In the genomic region with DNA sequence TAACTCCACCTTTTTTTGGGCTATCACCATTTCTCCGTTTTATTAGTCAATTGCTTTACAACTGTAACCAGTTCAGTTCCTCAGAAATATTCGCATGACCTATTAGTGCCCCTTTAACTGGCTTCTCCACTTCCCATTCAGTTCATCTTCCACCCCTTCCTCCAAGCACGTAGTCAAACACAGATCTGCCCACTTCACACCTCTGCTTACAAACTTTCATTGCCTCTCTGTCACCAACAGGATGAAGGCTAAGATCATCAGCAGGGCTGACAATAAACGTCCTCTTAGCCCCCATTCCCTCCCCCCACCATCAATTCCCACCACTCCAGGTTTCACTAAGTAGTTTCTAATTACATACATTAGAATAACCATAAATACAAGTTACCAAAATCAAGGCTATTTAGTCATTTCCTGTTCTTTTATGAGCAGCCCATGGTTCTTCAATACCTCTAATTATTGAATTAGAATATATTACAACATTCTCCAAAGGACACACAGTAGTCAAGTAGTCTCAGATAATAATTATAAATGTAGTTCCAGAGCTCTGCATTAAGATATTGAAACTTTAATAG, we compare ENCODE assay signal across 24 cellular contexts.
DNase-seq lines count a peak whose midpoint lies in the region; ATAC-seq and TF ChIP-seq lines count a peak whose summit lies in the region.
"Had no signal": no experiment of that assay in that cellular context is flagged by ENCODE, and none has a peak within 500 bp of the region (broad histone marks: within the 10 kb centered on the region; RNA-seq: fewer than 3 reads in every experiment).

No MANE protein-coding gene starts in this region.

- H3K4me2 ChIP-seq in mesenchymal stem cell (ENCODE audit: low read length, poor library complexity, severe bottlenecking), result no peak overlapping the region

- no peak overlapping the region for H3K14ac ChIP-seq in mesenchymal stem cell (ENCODE audit: low read length in 2 of 2)

- H3K23ac ChIP-seq in mesenchymal stem cell (ENCODE audit: low read length in 2 of 2), result no peak overlapping the region

- ATAC-seq in HG03520 (IDR thresholded peaks at IDR 0.05; ENCODE audit: unreplicated experiment), result no peak

- intact Hi-C loops in A673 (cut with micrococcal nuclease; ENCODE audit: unreplicated experiment) (loop anchor here (5.0 to 10.0 kb wide), 3 partner anchors 163 to 443 kb away; no protein-coding TSS in a partner anchor), esophagus squamous epithelium (cut with DNase I) (no loop called here)

- no peak overlapping the region for H3K9ac ChIP-seq in mesenchymal stem cell (ENCODE audit: low read length)
- H3K9ac ChIP-seq: BLaER1 treated with 17β-estradiol and CSF1 and Interleukin-3, amounts not matched to agents 10 nM and 100 nM had no signal

- no peak overlapping the region for H3K4ac ChIP-seq in mesenchymal stem cell (ENCODE audit: low read depth in 1 of 2, low read length in 2 of 2)

- no peak overlapping the region for H2AFZ ChIP-seq in mesenchymal stem cell (ENCODE audit: low read depth, low read length)

- no peak overlapping the region for H3K27ac ChIP-seq in A673 (ENCODE audit: low read depth, low read length, poor library complexity, severe bottlenecking)
- no peak overlapping the region for H3K27ac ChIP-seq in HEK293 (ENCODE audit: extremely low read depth, low read depth, low read length)
- H3K27ac ChIP-seq in mesenchymal stem cell (ENCODE audit: low read length, poor library complexity, severe bottlenecking), result no peak overlapping the region
- H3K27ac ChIP-seq in esophagus squamous epithelium, result no peak overlapping the region
- H3K27ac ChIP-seq: BLaER1 treated with 17β-estradiol and CSF1 and Interleukin-3, amounts not matched to agents 10 nM and 100 nM had no signal

- WGBS in mesenchymal stem cell, result 53% methylated on average over 4 of the region's 4 CpGs
- WGBS in esophagus squamous epithelium, 2 donors, result 49 to 67% methylated on average over 4 of the region's 4 CpGs

- no peak for TF ChIP-seq POLR2A in esophagus squamous epithelium (IDR thresholded peaks at IDR 0.05)

- H2BK120ac ChIP-seq in mesenchymal stem cell (ENCODE audit: low read depth, low read length), result no peak overlapping the region

- H3K4me3 ChIP-seq in A673 (ENCODE audit: low read depth, low read length, poor library complexity, severe bottlenecking) (no peak overlapping the region), HEK293 (ENCODE audit: low read depth, low read length) (no peak overlapping the region), mesenchymal stem cell (ENCODE audit: insufficient read depth in 1 of 2, low read depth in 1 of 2, low read length in 2 of 2) (no peak overlapping the region), esophagus squamous epithelium (no peak overlapping the region)
- H3K4me3 ChIP-seq: BLaER1 treated with 17β-estradiol and CSF1 and Interleukin-3, amounts not matched to agents 10 nM and 100 nM; HAP-1; MG63 had no signal

- TF ChIP-seq CTCF in A673 (conservative IDR thresholded peaks at IDR 0.05; ENCODE audit: low read depth, low read length), result no peak
- TF ChIP-seq CTCF in HEK293 (tag by site-specific recombination; IDR thresholded peaks at IDR 0.05), result no peak
- no peak for TF ChIP-seq CTCF in esophagus squamous epithelium (IDR thresholded peaks at IDR 0.05)

- H2BK5ac ChIP-seq in mesenchymal stem cell (ENCODE audit: low read depth, low read length, poor library complexity, severe bottlenecking), result no peak overlapping the region

- no TSS peak for BruUV-seq in A673 (replicated peaks; lab: Mats Ljungman, UMichigan)

- H3K18ac ChIP-seq in mesenchymal stem cell (ENCODE audit: low read depth in 1 of 2, low read length in 2 of 2), result peak overlapping the region in 1 of 2 experiments; percentile 62

- H3K36me3 ChIP-seq in A673 (ENCODE audit: insufficient read depth, low read length, poor library complexity, severe bottlenecking), result no peaks in the 10 kb centered on the region
- H3K36me3 ChIP-seq in HEK293 (ENCODE audit: control insufficient read depth in 2 of 2, insufficient read depth in 1 of 2, low read length in 2 of 2), result no peaks in the 10 kb centered on the region
- no peaks in the 10 kb centered on the region for H3K36me3 ChIP-seq in mesenchymal stem cell (ENCODE audit: control insufficient read depth in 1 of 2, insufficient read depth in 2 of 2, low read depth in 1 of 2, low read length in 2 of 2)
- no peaks in the 10 kb centered on the region for H3K36me3 ChIP-seq in esophagus squamous epithelium
- H3K36me3 ChIP-seq: BLaER1 treated with 17β-estradiol and CSF1 and Interleukin-3, amounts not matched to agents 10 nM and 100 nM; HAP-1; MG63 had no signal

- H3K79me1 ChIP-seq in mesenchymal stem cell (replicated peaks; ENCODE audit: low read length, poor library complexity, severe bottlenecking), result no peaks in the 10 kb centered on the region

- CTCF ChIA-PET in A673 (lab: Charles Lee), result no interaction called here
- CTCF ChIA-PET in HEK293 (lab: Yijun Ruan, JAX), result no interaction called here

- H3K9me3 ChIP-seq in A673 (ENCODE audit: low read depth, low read length, poor library complexity, severe bottlenecking), result no peaks in the 10 kb centered on the region
- no peaks in the 10 kb centered on the region for H3K9me3 ChIP-seq in HEK293 (ENCODE audit: control insufficient read depth, insufficient read depth, low read depth, low read length)
- H3K9me3 ChIP-seq in mesenchymal stem cell (ENCODE audit: control insufficient read depth, low read length), result no peaks in the 10 kb centered on the region
- no peaks in the 10 kb centered on the region for H3K9me3 ChIP-seq in esophagus squamous epithelium
- H3K9me3 ChIP-seq: HAP-1, MG63 had no signal

- DNase-seq in A673 (ENCODE audit: low spot score) (peak; percentile 89), NCI-H748 (lab: John Stamatoyannopoulos, UW; ENCODE audit: unreplicated experiment) (peak; percentile 96), mesenchymal stem cell (no peak), cerebellar cortex (ENCODE audit: low spot score) (no peak), esophagus squamous epithelium (lab: John Stamatoyannopoulos, UW) (no peak), T-helper 1 cell (no peak)
- DNase-seq: AML-193; CD4-positive, alpha-beta T cell; DMS53; GOT3; IMR-90; KG1; MG63; NCI-H146; NCI-H1930; NCI-H2107; NCI-H446 treated with DMSO at 0.1 percent for 48 hours; NCI-H526 treated with DMSO at 0.1 percent for 48 hours; Right ventricle myocardium superior; RPMI8226 had no signal

- POLR2A ChIA-PET in A673 (lab: Charles Lee; ENCODE audit: low non-redundant PET), result no interaction called here
- POLR2A ChIA-PET in HEK293 (lab: Yijun Ruan, JAX), result no interaction called here

- H3K27me3 ChIP-seq in A673 (replicated peaks; ENCODE audit: insufficient read depth, low read depth, low read length, poor library complexity) (peaks cover 17% of the 10 kb centered on the region), mesenchymal stem cell (ENCODE audit: control insufficient read depth in 1 of 2, insufficient read depth in 1 of 2, low read length in 2 of 2) (no peaks in the 10 kb centered on the region), esophagus squamous epithelium (no peaks in the 10 kb centered on the region)
- H3K27me3 ChIP-seq: BLaER1 treated with 17β-estradiol and CSF1 and Interleukin-3, amounts not matched to agents 10 nM and 100 nM; MG63 had no signal

- H4K8ac ChIP-seq in mesenchymal stem cell (ENCODE audit: low read length), result no peak overlapping the region

- H4K91ac ChIP-seq in mesenchymal stem cell (ENCODE audit: low read length), result no peak overlapping the region

- H2BK12ac ChIP-seq in mesenchymal stem cell (ENCODE audit: low read length in 2 of 2), result no peak overlapping the region

- H3K4me1 ChIP-seq in A673 (ENCODE audit: insufficient read depth, low read length, poor library complexity, severe bottlenecking) (peaks cover 21% of the 10 kb centered on the region), HEK293 (ENCODE audit: control insufficient read depth, insufficient read depth, low read length) (no peaks in the 10 kb centered on the region), mesenchymal stem cell (ENCODE audit: control insufficient read depth, insufficient read depth, low read depth, low read length) (no peaks in the 10 kb centered on the region), esophagus squamous epithelium (no peaks in the 10 kb centered on the region)

- H2AK5ac ChIP-seq in mesenchymal stem cell (ENCODE audit: low read length, severe bottlenecking), result peak overlapping the region; percentile 62

- H2BK15ac ChIP-seq in mesenchymal stem cell (ENCODE audit: low read depth, poor library complexity, severe bottlenecking), result no peak overlapping the region

TF ChIP-seq in HEK293, 187 proteins besides CTCF, POLR2A, EP300 and RAD21:
- TF ChIP-seq, protein P1, sequence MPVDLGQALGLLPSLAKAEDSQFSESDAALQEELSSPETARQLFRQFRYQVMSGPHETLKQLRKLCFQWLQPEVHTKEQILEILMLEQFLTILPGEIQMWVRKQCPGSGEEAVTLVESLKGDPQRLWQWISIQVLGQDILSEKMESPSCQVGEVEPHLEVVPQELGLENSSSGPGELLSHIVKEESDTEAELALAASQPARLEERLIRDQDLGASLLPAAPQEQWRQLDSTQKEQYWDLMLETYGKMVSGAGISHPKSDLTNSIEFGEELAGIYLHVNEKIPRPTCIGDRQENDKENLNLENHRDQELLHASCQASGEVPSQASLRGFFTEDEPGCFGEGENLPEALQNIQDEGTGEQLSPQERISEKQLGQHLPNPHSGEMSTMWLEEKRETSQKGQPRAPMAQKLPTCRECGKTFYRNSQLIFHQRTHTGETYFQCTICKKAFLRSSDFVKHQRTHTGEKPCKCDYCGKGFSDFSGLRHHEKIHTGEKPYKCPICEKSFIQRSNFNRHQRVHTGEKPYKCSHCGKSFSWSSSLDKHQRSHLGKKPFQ (tag by site-specific recombination; IDR thresholded peaks at IDR 0.05), result peak; percentile 81
- peak; percentile 69 for TF ChIP-seq EGR2 (tag by site-specific recombination; IDR thresholded peaks at IDR 0.05; ENCODE audit: low read depth)
- TF ChIP-seq SP7 (tag by site-specific recombination; IDR thresholded peaks at IDR 0.05), result peak; percentile 96
- TF ChIP-seq ZBTB8A (tag by site-specific recombination; IDR thresholded peaks at IDR 0.05), result 0 out of 2 replicates have a peak, but pooled peaks have one; percentile 31
- TF ChIP-seq ZFHX2 (tag by site-specific recombination; conservative IDR thresholded peaks at IDR 0.05), result peak; percentile 54
- TF ChIP-seq ZNF416 (tag by site-specific recombination; IDR thresholded peaks at IDR 0.05), result no peak

Comparison
In these comparisons a context has a peak if more than half of its experiments do, and no peak if none do; other contexts are left out.
1. DNase-seq: peak in A673 (single experiment) and NCI-H748 (single experiment); none in mesenchymal stem cell (single experiment), cerebellar cortex (single experiment), esophagus squamous epithelium (single experiment) and T-helper 1 cell (0 of 5).